10 cellular contexts compared by ENCODE assay signal in genomic region chr1:36420409-36420808, GRCh38. TPM values are rescaled to one million over a fixed set of nuclear protein-coding genes. Genes with fewer than 3 reads are reported as not detected.
A peak's percentile ranks its signal among the peaks of the same experiment; 100 is the strongest.
DNase-seq lines count a peak whose midpoint lies in the region; ATAC-seq and TF ChIP-seq lines count a peak whose summit lies in the region.
"Had no signal": no experiment of that assay in that cellular context is flagged by ENCODE, and none has a peak within 500 bp of the region (broad histone marks: within the 10 kb centered on the region; RNA-seq: fewer than 3 reads in every experiment).

No MANE protein-coding gene starts in this region.

- no peaks in the 10 kb centered on the region for H3K36me3 Mint-ChIP-seq in activated T-helper 1 cell treated with anti-CD3 and anti-CD28 coated beads, Interleukin-12 subunit alpha, Interleukin-12 subunit beta, Interleukin-2, Interleukin-4 antibody, amounts not matched to agents 30 ng/mL and 10 ng/mL and 1 ng/mL, durations not matched to agents 14 hours and 24 hours and 36 hours (ENCODE audit: low read depth)

- H3K4me1 ChIP-seq in ACC112 (ENCODE audit: control insufficient read depth, insufficient read depth, low read length, unreplicated experiment) (peaks cover 6% of the 10 kb centered on the region), DOHH2 (ENCODE audit: control insufficient read depth, low read length) (peaks cover 25% of the 10 kb centered on the region), A673 (ENCODE audit: insufficient read depth, low read length, poor library complexity, severe bottlenecking) (peaks cover 5% of the 10 kb centered on the region)

- POLR2A ChIA-PET in A673 (lab: Charles Lee; ENCODE audit: low non-redundant PET): no interaction called here

- BruUV-seq in A673 (replicated peaks; lab: Mats Ljungman, UMichigan): no TSS peak

- H3K4me3 Mint-ChIP-seq in activated T-helper 1 cell treated with anti-CD3 and anti-CD28 coated beads, Interleukin-12 subunit alpha, Interleukin-12 subunit beta, Interleukin-2, Interleukin-4 antibody, amounts not matched to agents 30 ng/mL and 10 ng/mL and 1 ng/mL, durations not matched to agents 14 hours and 24 hours and 36 hours: no peak overlapping the region

- H3K9me3 ChIP-seq in DOHH2 (ENCODE audit: control insufficient read depth, insufficient read depth, low read length) (no peaks in the 10 kb centered on the region), A673 (ENCODE audit: low read depth, low read length, poor library complexity, severe bottlenecking) (no peaks in the 10 kb centered on the region)
- H3K9me3 ChIP-seq: lower lobe of right lung had no signal

- peak overlapping the region; percentile 5 for H2AFZ ChIP-seq in ACC112 (ENCODE audit: low read length, unreplicated experiment)

- H3K9me2 ChIP-seq in DOHH2 (replicated peaks; ENCODE audit: control insufficient read depth, low read length): no peaks in the 10 kb centered on the region

- no peaks in the 10 kb centered on the region for H3F3A ChIP-seq in DOHH2 (ENCODE audit: control insufficient read depth, insufficient read depth)

- H3K4me2 ChIP-seq in DOHH2 (ENCODE audit: low read length): peak overlapping the region; percentile 58

- no peaks in the 10 kb centered on the region for H3K36me3 ChIP-seq in ACC112 (ENCODE audit: insufficient read depth, low read length)
- no peaks in the 10 kb centered on the region for H3K36me3 ChIP-seq in DOHH2 (ENCODE audit: control insufficient read depth, low read length)
- H3K36me3 ChIP-seq in A673 (ENCODE audit: insufficient read depth, low read length, poor library complexity, severe bottlenecking): no peaks in the 10 kb centered on the region

- H3K79me2 ChIP-seq in ACC112 (ENCODE audit: control insufficient read depth, insufficient read depth, low read length, unreplicated experiment) (no peaks in the 10 kb centered on the region), DOHH2 (ENCODE audit: control insufficient read depth, low read length) (no peaks in the 10 kb centered on the region)

- peaks cover 2% of the 10 kb centered on the region for H3K27me3 Mint-ChIP-seq in activated T-helper 1 cell treated with anti-CD3 and anti-CD28 coated beads, Interleukin-12 subunit alpha, Interleukin-12 subunit beta, Interleukin-2, Interleukin-4 antibody, amounts not matched to agents 30 ng/mL and 10 ng/mL and 1 ng/mL, durations not matched to agents 14 hours and 24 hours and 36 hours (ENCODE audit: insufficient read depth)

- H4K20me1 ChIP-seq in DOHH2 (ENCODE audit: control insufficient read depth, insufficient read depth, low read depth, low read length): no peaks in the 10 kb centered on the region

- H3K4me1 Mint-ChIP-seq in activated T-helper 1 cell treated with anti-CD3 and anti-CD28 coated beads, Interleukin-12 subunit alpha, Interleukin-12 subunit beta, Interleukin-2, Interleukin-4 antibody, amounts not matched to agents 30 ng/mL and 10 ng/mL and 1 ng/mL, durations not matched to agents 14 hours and 24 hours and 36 hours (ENCODE audit: low read depth): peaks cover 14% of the 10 kb centered on the region

- H3K27me3 ChIP-seq in ACC112 (ENCODE audit: insufficient read depth, low read length): no peaks in the 10 kb centered on the region
- no peaks in the 10 kb centered on the region for H3K27me3 ChIP-seq in DOHH2 (ENCODE audit: control insufficient read depth, low read length)
- no peaks in the 10 kb centered on the region for H3K27me3 ChIP-seq in A673 (replicated peaks; ENCODE audit: insufficient read depth, low read depth, low read length, poor library complexity)
- H3K27me3 ChIP-seq: foreskin keratinocyte had no signal

- TF ChIP-seq CTCF in DOHH2 (IDR thresholded peaks at IDR 0.05; ENCODE audit: low read depth, low read length, poor library complexity, severe bottlenecking): no peak
- TF ChIP-seq CTCF in A673 (conservative IDR thresholded peaks at IDR 0.05; ENCODE audit: low read depth, low read length): no peak

- H3K27ac ChIP-seq in ACC112 (ENCODE audit: low read depth, low read length): no peak overlapping the region
- H3K27ac ChIP-seq in DOHH2 (ENCODE audit: low read depth, low read length): peak overlapping the region; percentile 22; the same call in 1 of the 2 replicates
- no peak overlapping the region for H3K27ac ChIP-seq in A673 (ENCODE audit: low read depth, low read length, poor library complexity, severe bottlenecking)
- H3K27ac ChIP-seq: foreskin keratinocyte had no signal

- no peak overlapping the region for H3K4me3 ChIP-seq in ACC112 (ENCODE audit: low read depth, low read length)
- peak overlapping the region; percentile 30 for H3K4me3 ChIP-seq in DOHH2 (ENCODE audit: low read length)
- no peak overlapping the region for H3K4me3 ChIP-seq in A673 (ENCODE audit: low read depth, low read length, poor library complexity, severe bottlenecking)
- H3K4me3 ChIP-seq: lower lobe of right lung had no signal

- intact Hi-C loops in activated T-helper 1 cell treated with anti-CD3 and anti-CD28 coated beads, Interleukin-12 subunit alpha, Interleukin-12 subunit beta, Interleukin-2, Interleukin-4 antibody, amounts not matched to agents 30 ng/mL and 10 ng/mL and 1 ng/mL, durations not matched to agents 14 hours and 24 hours and 36 hours (cut with micrococcal nuclease): loop anchor here (1.0 to 2.0 kb wide), 7 partner anchors 24 to 321 kb away; partner anchors contain the start of genes EVA1B, LSM10 and TRAPPC3
- intact Hi-C loops in A673 (cut with micrococcal nuclease; ENCODE audit: unreplicated experiment): loop anchor here (1.0 to 10.0 kb wide), 4 partner anchors 78 to 321 kb away; partner anchors contain the start of gene SH3D21

- CTCF ChIA-PET in A673 (lab: Charles Lee): no interaction called here

- DNase-seq in activated T-helper 1 cell treated with anti-CD3 and anti-CD28 coated beads, Interleukin-12 subunit alpha, Interleukin-12 subunit beta, Interleukin-2, Interleukin-4 antibody, amounts not matched to agents 30 ng/mL and 10 ng/mL and 1 ng/mL, durations not matched to agents 14 hours and 24 hours and 36 hours (ENCODE audit: low spot score): no peak
- DNase-seq in iris pigment epithelial cell (ENCODE audit: low read depth) (peak; percentile 50), SIG-M5 treated with dmso at 0.1 percent for 504 hours (lab: John Stamatoyannopoulos, UW; ENCODE audit: unreplicated experiment) (no peak), A673 (ENCODE audit: low spot score) (no peak)

- H3K27ac Mint-ChIP-seq in activated T-helper 1 cell treated with anti-CD3 and anti-CD28 coated beads, Interleukin-12 subunit alpha, Interleukin-12 subunit beta, Interleukin-2, Interleukin-4 antibody, amounts not matched to agents 30 ng/mL and 10 ng/mL and 1 ng/mL, durations not matched to agents 14 hours and 24 hours and 36 hours: peak overlapping the region; percentile 48

- no peak for ATAC-seq in HG02759 (IDR thresholded peaks at IDR 0.05; ENCODE audit: unreplicated experiment)
- no peak for ATAC-seq in GM19452 (IDR thresholded peaks at IDR 0.05; ENCODE audit: unreplicated experiment)

- no peaks in the 10 kb centered on the region for H3K9me3 Mint-ChIP-seq in activated T-helper 1 cell treated with anti-CD3 and anti-CD28 coated beads, Interleukin-12 subunit alpha, Interleukin-12 subunit beta, Interleukin-2, Interleukin-4 antibody, amounts not matched to agents 30 ng/mL and 10 ng/mL and 1 ng/mL, durations not matched to agents 14 hours and 24 hours and 36 hours

RNA-seq across cellular contexts. Expression of gene LSM10, which starts 22.7 kb away (rescaled TPM):
- total RNA-seq in activated T-helper 1 cell treated with anti-CD3 and anti-CD28 coated beads, Interleukin-12 subunit alpha, Interleukin-12 subunit beta, Interleukin-2, Interleukin-4 antibody, amounts not matched to agents 30 ng/mL and 10 ng/mL and 1 ng/mL, durations not matched to agents 14 hours and 24 hours and 36 hours: 57.5 and 63.8 TPM in 2 replicates
- 60.7 and 68.0 TPM in 2 replicates for total RNA-seq in A673 (2021)

RNA-seq across cellular contexts. Expression of gene OSCP1, which starts 29.8 kb away (rescaled TPM):
- 0.39 and 0.96 TPM in 2 replicates for total RNA-seq in activated T-helper 1 cell treated with anti-CD3 and anti-CD28 coated beads, Interleukin-12 subunit alpha, Interleukin-12 subunit beta, Interleukin-2, Interleukin-4 antibody, amounts not matched to agents 30 ng/mL and 10 ng/mL and 1 ng/mL, durations not matched to agents 14 hours and 24 hours and 36 hours
- 5.7 and 10.6 TPM in 2 replicates for total RNA-seq in A673 (2021)

RNA-seq across cellular contexts. Expression of gene STK40, which starts 34.7 kb away (rescaled TPM):
- 46.5 and 48.7 TPM in 2 replicates for total RNA-seq in activated T-helper 1 cell treated with anti-CD3 and anti-CD28 coated beads, Interleukin-12 subunit alpha, Interleukin-12 subunit beta, Interleukin-2, Interleukin-4 antibody, amounts not matched to agents 30 ng/mL and 10 ng/mL and 1 ng/mL, durations not matched to agents 14 hours and 24 hours and 36 hours
- 93.2 and 109 TPM in 2 replicates for total RNA-seq in A673 (2021)

RNA-seq across cellular contexts. Expression of gene MRPS15, which starts 43.8 kb away (rescaled TPM):
- 118 and 121 TPM in 2 replicates for total RNA-seq in activated T-helper 1 cell treated with anti-CD3 and anti-CD28 coated beads, Interleukin-12 subunit alpha, Interleukin-12 subunit beta, Interleukin-2, Interleukin-4 antibody, amounts not matched to agents 30 ng/mL and 10 ng/mL and 1 ng/mL, durations not matched to agents 14 hours and 24 hours and 36 hours
- total RNA-seq in A673 (2021): 140 and 144 TPM in 2 replicates
